ENCODE assay signal across 19 cellular contexts in genomic region chr4:21856301-21856700, GRCh38.
"Had no signal": no experiment of that assay in that cellular context is flagged by ENCODE, and none has a peak within 500 bp of the region (broad histone marks: within the 10 kb centered on the region; RNA-seq: fewer than 3 reads in every experiment).

No MANE protein-coding gene starts in this region.

- H3K79me2 ChIP-seq: hepatocyte had no signal

- H3K4me1 ChIP-seq: esophagus muscularis mucosa, foreskin keratinocyte, gastroesophageal sphincter, heart left ventricle, left lung, lower lobe of right lung had no signal

- H3K27me3 ChIP-seq: dorsolateral prefrontal cortex, esophagus muscularis mucosa, foreskin keratinocyte, gastroesophageal sphincter, heart left ventricle, hepatocyte, left lung had no signal

- H3K4me3 ChIP-seq: coronary artery, dorsolateral prefrontal cortex, esophagus muscularis mucosa, gastroesophageal sphincter, heart left ventricle, hepatocyte, left lung, lower lobe of right lung, mucosa of descending colon had no signal

- H3K4me2 ChIP-seq: hepatocyte had no signal

- ATAC-seq: foreskin keratinocyte, left cardiac atrium, left lung, left ventricle myocardium superior, mucosa of descending colon had no signal

- H3K9me3 ChIP-seq: esophagus muscularis mucosa, gastroesophageal sphincter, heart left ventricle, lower lobe of right lung, mucosa of descending colon had no signal

- H3K27ac ChIP-seq: coronary artery, dorsolateral prefrontal cortex, esophagus muscularis mucosa, foreskin keratinocyte, gastroesophageal sphincter, heart left ventricle, hepatocyte, left lung, lower lobe of right lung had no signal

- DNase-seq: dermis blood vessel endothelial cell; effector CD4-positive, alpha-beta T cell; effector memory CD4-positive, alpha-beta T cell; foreskin keratinocyte; hypothalamus; immature natural killer cell; islet precursor cell; left cardiac atrium; left ventricle myocardium superior; lower lobe of right lung; mesenchymal stem cell; mucosa of descending colon had no signal

- H2AFZ ChIP-seq: hepatocyte had no signal

- H3K36me3 ChIP-seq: esophagus muscularis mucosa, gastroesophageal sphincter, heart left ventricle, left lung, lower lobe of right lung had no signal
